Comparison of ENCODE assay signal across 18 cellular contexts in genomic region chr2:48240912-48241311, GRCh38.
A peak's percentile ranks its signal among the peaks of the same experiment; 100 is the strongest.
DNase-seq lines count a peak whose midpoint lies in the region; ATAC-seq and TF ChIP-seq lines count a peak whose summit lies in the region.
"Had no signal": no experiment of that assay in that cellular context is flagged by ENCODE, and none has a peak within 500 bp of the region (broad histone marks: within the 10 kb centered on the region; RNA-seq: fewer than 3 reads in every experiment).

No MANE protein-coding gene starts in this region.

- H3K9ac ChIP-seq in endodermal cell (ENCODE audit: extremely low read depth, low read length, poor library complexity, severe bottlenecking), result no peak overlapping the region
- H3K9ac ChIP-seq: BLaER1, GM23248 had no signal

- H3K9me2 ChIP-seq in GM23338 (ENCODE audit: insufficient read depth), result no peaks in the 10 kb centered on the region

- H3K36me3 ChIP-seq in GM23338 (ENCODE audit: insufficient read depth) (no peaks in the 10 kb centered on the region; the same call in 1 of the 2 replicates), endodermal cell (ENCODE audit: control insufficient read depth, insufficient read depth, low read length) (no peaks in the 10 kb centered on the region)
- H3K36me3 ChIP-seq: BLaER1, HAP-1 had no signal

- no peak overlapping the region for H3K4me3 ChIP-seq in GM23338
- no peak overlapping the region for H3K4me3 ChIP-seq in endodermal cell (ENCODE audit: low read length)
- H3K4me3 ChIP-seq: BLaER1, GM12878, GM23248, HAP-1 had no signal

- H3K4me1 Mint-ChIP-seq in GM23338, result peaks cover 4% of the 10 kb centered on the region; the same call in 2 of the 3 replicates
- peaks cover 13% of the 10 kb centered on the region for H3K4me1 Mint-ChIP-seq in endodermal cell
- peaks cover 14% of the 10 kb centered on the region for H3K4me1 Mint-ChIP-seq in nephron progenitor cell
- peaks cover 36% of the 10 kb centered on the region for H3K4me1 Mint-ChIP-seq in CD14-positive monocyte

- no peak for DNase-seq in GM23338 (ENCODE audit: low spot score)
- DNase-seq in NCI-H82 (lab: John Stamatoyannopoulos, UW), result peak; percentile 95
- peak; percentile 61 for DNase-seq in endodermal cell
- no peak for DNase-seq in nephron progenitor cell
- DNase-seq in hepatic stellate cell (ENCODE audit: low spot score), result no peak
- no peak for DNase-seq in CD14-positive monocyte (ENCODE audit: low spot score)
- DNase-seq in SIG-M5 (lab: John Stamatoyannopoulos, UW), result no peak
- DNase-seq: 8988T; CD8-positive, alpha-beta memory T cell; COR-L47; DMS53; DND-41; EL; GM23248 had no signal

- no peaks in the 10 kb centered on the region for H3K79me2 ChIP-seq in GM23338 (replicated peaks; ENCODE audit: insufficient read depth)

- H3K9me3 Mint-ChIP-seq in GM23338 (no peaks in the 10 kb centered on the region), endodermal cell (peaks cover 9% of the 10 kb centered on the region), nephron progenitor cell (peaks cover 9% of the 10 kb centered on the region), CD14-positive monocyte (peaks cover 0 to 3% (median 0%) of the 10 kb centered on the region in 7 donors)
- H3K9me3 Mint-ChIP-seq: CD8-positive, alpha-beta memory T cell had no signal

- 63 to 82% methylated on average over 6 to 9 of the region's 9 CpGs for WGBS in endodermal cell (ENCODE audit: insufficient coverage in 1 of 2, insufficient read length in 1 of 2), 2 experiments

- H2AFZ ChIP-seq in GM23338, result peak overlapping the region; percentile 29; the same call in 1 of the 2 replicates
- H2AFZ ChIP-seq: GM23248 had no signal

- H3K9me3 ChIP-seq in endodermal cell (ENCODE audit: control insufficient read depth, low read length), result peaks cover 14% of the 10 kb centered on the region
- H3K9me3 ChIP-seq: BLaER1, HAP-1 had no signal

- TF ChIP-seq CTCF in GM23338 (conservative IDR thresholded peaks at IDR 0.05; ENCODE audit: low read depth in 2 of 2), result no peak
- no peak for TF ChIP-seq CTCF in endodermal cell (conservative IDR thresholded peaks at IDR 0.05)
- TF ChIP-seq CTCF in nephron progenitor cell (IDR thresholded peaks at IDR 0.05), result no peak
- TF ChIP-seq CTCF in CD14-positive monocyte (IDR thresholded peaks at IDR 0.05), result no peak

- intact Hi-C loops in CD14-positive monocyte (cut with micrococcal nuclease), result no loop called here

- no peaks in the 10 kb centered on the region for H4K20me1 ChIP-seq in GM23338 (replicated peaks; ENCODE audit: insufficient read depth)
- H4K20me1 ChIP-seq: BLaER1 had no signal

- H3K27me3 Mint-ChIP-seq in GM23338 (ENCODE audit: insufficient read depth, low read depth, poor library complexity) (no peaks in the 10 kb centered on the region), endodermal cell (ENCODE audit: insufficient read depth) (peaks cover 15% of the 10 kb centered on the region), nephron progenitor cell (ENCODE audit: low read depth, poor library complexity) (peaks cover 7% of the 10 kb centered on the region), CD14-positive monocyte (ENCODE audit: low read depth in 3 of 3) (peaks cover 0 to 2% (median 2%) of the 10 kb centered on the region in 3 donors)
- H3K27me3 Mint-ChIP-seq: CD8-positive, alpha-beta memory T cell had no signal

- H3F3A ChIP-seq in GM23338 (replicated peaks; ENCODE audit: low read depth), result no peaks in the 10 kb centered on the region

- H3K27me3 ChIP-seq in GM23338 (ENCODE audit: insufficient read depth) (no peaks in the 10 kb centered on the region), endodermal cell (ENCODE audit: control insufficient read depth, insufficient read depth, low read length, poor library complexity, severe bottlenecking) (no peaks in the 10 kb centered on the region)
- H3K27me3 ChIP-seq: BLaER1 had no signal

- ATAC-seq in GM23338, result no peak
- ATAC-seq in GM18517 (IDR thresholded peaks at IDR 0.05; ENCODE audit: unreplicated experiment), result no peak
- ATAC-seq: GM12878 had no signal

- H3K4me3 Mint-ChIP-seq in GM23338 (no peak overlapping the region), endodermal cell (no peak overlapping the region), nephron progenitor cell (no peak overlapping the region), CD14-positive monocyte (no peak overlapping the region)
- H3K4me3 Mint-ChIP-seq: CD8-positive, alpha-beta memory T cell had no signal

- H3K36me3 Mint-ChIP-seq in GM23338 (ENCODE audit: low read depth) (no peaks in the 10 kb centered on the region), endodermal cell (ENCODE audit: low read depth) (no peaks in the 10 kb centered on the region), nephron progenitor cell (ENCODE audit: low read depth) (no peaks in the 10 kb centered on the region), CD14-positive monocyte (peaks cover 0 to 4% of the 10 kb centered on the region in 2 donors)

- H3K4me1 ChIP-seq in GM23338 (ENCODE audit: insufficient read depth) (no peaks in the 10 kb centered on the region), endodermal cell (ENCODE audit: control insufficient read depth, insufficient read depth, low read length) (no peaks in the 10 kb centered on the region)
- H3K4me1 ChIP-seq: BLaER1, HAP-1 had no signal

- H3K27ac Mint-ChIP-seq in GM23338 (no peak overlapping the region), endodermal cell (no peak overlapping the region), nephron progenitor cell (peak overlapping the region; percentile 63), CD14-positive monocyte (no peak overlapping the region)

- H3K4me2 ChIP-seq in GM23338, result no peak overlapping the region
- H3K4me2 ChIP-seq: BLaER1 had no signal

- H3K27ac ChIP-seq in GM23338 (ENCODE audit: low read depth) (no peak overlapping the region), endodermal cell (ENCODE audit: low read depth, low read length) (no peak overlapping the region)
- H3K27ac ChIP-seq: BLaER1, GM23248 had no signal

TF ChIP-seq in GM23338, 12 proteins besides CTCF, POLR2A, EP300 and RAD21 (continues in another document):
- no peak for TF ChIP-seq NANOG (IDR thresholded peaks at IDR 0.05; ENCODE audit: borderline replicate concordance)
- TF ChIP-seq CREB1 (CRISPR knock-in tag; IDR thresholded peaks at IDR 0.05; ENCODE audit: low read depth), result no peak
- TF ChIP-seq POLR2AphosphoS5 (IDR thresholded peaks at IDR 0.05; ENCODE audit: low read depth), result no peak
- TF ChIP-seq EZH2 (IDR thresholded peaks at IDR 0.05; ENCODE audit: low read depth, unreplicated experiment), result no peak
- no peak for TF ChIP-seq ETS1 (IDR thresholded peaks at IDR 0.05)

Comparison
In these comparisons a context has a peak if more than half of its experiments do, and no peak if none do; other contexts are left out.
1. DNase-seq: peak in NCI-H82 (single experiment) and endodermal cell (single experiment); none in GM23338 (single experiment), nephron progenitor cell (single experiment), hepatic stellate cell (single experiment), CD14-positive monocyte (single experiment) and SIG-M5 (single experiment).